ENCODE assay signal across 27 cellular contexts in genomic region chr22:38444783-38445182, GRCh38. TPM values are rescaled to one million over a fixed set of nuclear protein-coding genes. Genes with fewer than 3 reads are reported as not detected.
"Had no signal": no experiment of that assay in that cellular context is flagged by ENCODE, and none has a peak within 500 bp of the region (broad histone marks: within the 10 kb centered on the region; RNA-seq: fewer than 3 reads in every experiment).

No MANE protein-coding gene starts in this region.

- H3K27ac ChIP-seq: colonic mucosa, esophagus squamous epithelium, gastroesophageal sphincter, left lung, lower lobe of right lung, neutrophil, sigmoid colon, testis, tibial nerve, uterus had no signal

- H3K4me1 ChIP-seq: colonic mucosa, esophagus squamous epithelium, gastroesophageal sphincter, left lung, lower lobe of right lung, sigmoid colon, testis, tibial nerve, uterus had no signal

- DNase-seq: colonic mucosa; dermis blood vessel endothelial cell; esophagus squamous epithelium; foreskin fibroblast; immature natural killer cell; left lung; lower lobe of right lung; midbrain; posterior cingulate gyrus; sigmoid colon; stimulated activated CD4-positive, alpha-beta T cell treated with anti-CD3 and anti-CD28 coated beads, Interleukin-2, amount 100 ng/mL, for 24 hours; stimulated activated CD4-positive, alpha-beta T cell treated with anti-CD3 and anti-CD28 coated beads, Interleukin-4, amount 100 ng/mL, for 4 hours; stimulated activated naive B cell treated with anti-CD40 and anti-IgM and Interleukin-4, amounts not matched to agents 10 μg/mL and 1 μg/mL and 100 μg/mL, for 72 hours; stimulated activated naive CD8-positive, alpha-beta T cell treated with anti-CD3 and anti-CD28 coated beads, Interleukin-15, amount 100 ng/mL, for 72 hours; testis; uterus had no signal

- H3K36me3 ChIP-seq: colonic mucosa, esophagus squamous epithelium, gastroesophageal sphincter, left lung, lower lobe of right lung, neutrophil, sigmoid colon, tibial nerve, uterus had no signal

- ATAC-seq: gastroesophageal sphincter; left lung; lower lobe of right lung; stimulated activated naive B cell treated with anti-CD40 and anti-IgM and Interleukin-4, amounts not matched to agents 10 μg/mL and 1 μg/mL and 100 μg/mL, for 72 hours; stimulated activated naive CD8-positive, alpha-beta T cell treated with anti-CD3 and anti-CD28 coated beads, Interleukin-15, amount 100 ng/mL, for 72 hours had no signal

- H3K27ac Mint-ChIP-seq: immature natural killer cell; memory B cell; nephron; stimulated activated naive B cell treated with anti-CD40 and anti-IgM and Interleukin-4, amounts not matched to agents 10 μg/mL and 1 μg/mL and 100 μg/mL, for 72 hours; stimulated activated naive CD8-positive, alpha-beta T cell treated with anti-CD3 and anti-CD28 coated beads, Interleukin-15, amount 100 ng/mL, for 72 hours had no signal

- FAIRE-seq: keratinocyte had no signal

- H3K9me3 Mint-ChIP-seq: immature natural killer cell; memory B cell; nephron; stimulated activated naive B cell treated with anti-CD40 and anti-IgM and Interleukin-4, amounts not matched to agents 10 μg/mL and 1 μg/mL and 100 μg/mL, for 72 hours; stimulated activated naive CD8-positive, alpha-beta T cell treated with anti-CD3 and anti-CD28 coated beads, Interleukin-15, amount 100 ng/mL, for 72 hours had no signal

- H3K27me3 ChIP-seq: colonic mucosa, testis, uterus had no signal

- H3K4me3 ChIP-seq: colonic mucosa, esophagus squamous epithelium, gastroesophageal sphincter, left lung, lower lobe of right lung, sigmoid colon, skin epidermis, testis, tibial nerve, uterus had no signal

- H3K9me3 ChIP-seq: colonic mucosa, esophagus squamous epithelium, gastroesophageal sphincter, left lung, lower lobe of right lung, neutrophil, sigmoid colon, testis, tibial nerve, uterus had no signal

- H3K36me3 Mint-ChIP-seq: immature natural killer cell; memory B cell; stimulated activated naive B cell treated with anti-CD40 and anti-IgM and Interleukin-4, amounts not matched to agents 10 μg/mL and 1 μg/mL and 100 μg/mL, for 72 hours had no signal

RNA-seq across cellular contexts. Expression of gene KCNJ4, which starts 10.2 kb away (rescaled TPM):
- total RNA-seq: colonic mucosa, dermis blood vessel endothelial cell, epithelial cell of proximal tubule, esophagus squamous epithelium, gastroesophageal sphincter, left lung, lower lobe of right lung, osteoblast, pulmonary artery endothelial cell, sigmoid colon, subcutaneous adipose tissue had no signal
- polyA plus RNA-seq: immature natural killer cell, keratinocyte had no signal
